ENCODE assay signal across 10 cellular contexts in genomic region chr1:28928306-28928987, GRCh38. TPM values are rescaled to one million over a fixed set of nuclear protein-coding genes. Genes with fewer than 3 reads are reported as not detected.
DNase-seq lines count a peak whose midpoint lies in the region; ATAC-seq and TF ChIP-seq lines count a peak whose summit lies in the region.
"Had no signal": no experiment of that assay in that cellular context is flagged by ENCODE, and none has a peak within 500 bp of the region (broad histone marks: within the 10 kb centered on the region; RNA-seq: fewer than 3 reads in every experiment).

No MANE protein-coding gene starts in this region.

- H3K4me2 ChIP-seq in BLaER1 = peak overlapping the region; percentile 82

- ATAC-seq in activated naive CD4-positive, alpha-beta T cell treated with anti-CD3 and anti-CD28 coated beads, Interleukin-2, amount 50 U/mL, for 72 hours = peak in 1 of 2 donors; percentile 40
- ATAC-seq in GM19328 (IDR thresholded peaks at IDR 0.05; ENCODE audit: unreplicated experiment) (no peak), GM21717 (IDR thresholded peaks at IDR 0.05; ENCODE audit: unreplicated experiment) (no peak)

- H3K4me3 ChIP-seq in BLaER1 (no peak overlapping the region), HUES64 (ENCODE audit: low read length) (no peak overlapping the region)

- H3K27me3 Mint-ChIP-seq in mesothelial cell of epicardium (ENCODE audit: low read depth) = no peaks in the 10 kb centered on the region

- no peaks in the 10 kb centered on the region for H3K27me3 ChIP-seq in BLaER1
- no peaks in the 10 kb centered on the region for H3K27me3 ChIP-seq in HUES64 (ENCODE audit: insufficient read depth, low read length)

- peaks cover 0 to 6% of the 10 kb centered on the region in 2 donors for H3K36me3 Mint-ChIP-seq in activated naive CD4-positive, alpha-beta T cell treated with anti-CD3 and anti-CD28 coated beads, Interleukin-2, amount 50 U/mL, for 72 hours
- H3K36me3 Mint-ChIP-seq in mesothelial cell of epicardium = peaks cover under 1% of the 10 kb centered on the region

- peak overlapping the region; percentile 65 for H3K27ac ChIP-seq in BLaER1
- no peak overlapping the region for H3K27ac ChIP-seq in HUES64 (ENCODE audit: low read depth, low read length)

- peaks cover 35% of the 10 kb centered on the region for H3K4me1 Mint-ChIP-seq in mesothelial cell of epicardium

- H3K4me1 ChIP-seq in BLaER1 = peaks cover 42% of the 10 kb centered on the region
- peaks cover 25% of the 10 kb centered on the region for H3K4me1 ChIP-seq in HUES64 (ENCODE audit: insufficient read depth, low read length)

- H3K9me3 ChIP-seq in BLaER1 (no peaks in the 10 kb centered on the region), HUES64 (ENCODE audit: insufficient read depth, low read depth, low read length) (no peaks in the 10 kb centered on the region)

- no peak overlapping the region for H3K4me3 Mint-ChIP-seq in mesothelial cell of epicardium

- H3K9me3 Mint-ChIP-seq in activated naive CD4-positive, alpha-beta T cell treated with anti-CD3 and anti-CD28 coated beads, Interleukin-2, amount 50 U/mL, for 72 hours = no peaks in the 10 kb centered on the region
- H3K9me3 Mint-ChIP-seq in mesothelial cell of epicardium = no peaks in the 10 kb centered on the region

- DNase-seq in activated naive CD4-positive, alpha-beta T cell treated with anti-CD3 and anti-CD28 coated beads, Interleukin-2, amount 50 U/mL, for 72 hours (ENCODE audit: low spot score in 2 of 2) = no peak
- DNase-seq in mesothelial cell of epicardium (ENCODE audit: low spot score in 2 of 2, unreplicated experiment in 2 of 2) (no peak), C1 segment of cervical spinal cord (lab: John Stamatoyannopoulos, UW) (no peak), NCI-H524 (lab: John Stamatoyannopoulos, UW) (no peak)
- DNase-seq: foreskin melanocyte, GOT3 had no signal

- peak overlapping the region; percentile 26; the same call in 1 of the 2 replicates for H3K9ac ChIP-seq in BLaER1
- H3K9ac ChIP-seq in HUES64 (ENCODE audit: low read depth, low read length) = peak overlapping the region; percentile 12; the same call in 1 of the 2 replicates

- 95% methylated on average over 1 of the region's 2 CpGs for WGBS in HUES64

- peaks cover 34% of the 10 kb centered on the region; the same call in 1 of the 2 replicates for H4K20me1 ChIP-seq in BLaER1

- no peak for TF ChIP-seq CTCF in mesothelial cell of epicardium (IDR thresholded peaks at IDR 0.05; ENCODE audit: unreplicated experiment)

- H3K36me3 ChIP-seq in BLaER1 (no peaks in the 10 kb centered on the region), HUES64 (ENCODE audit: insufficient read depth, low read length) (no peaks in the 10 kb centered on the region)

- peak overlapping the region; percentile 85 to 92 for H3K27ac Mint-ChIP-seq in activated naive CD4-positive, alpha-beta T cell treated with anti-CD3 and anti-CD28 coated beads, Interleukin-2, amount 50 U/mL, for 72 hours
- H3K27ac Mint-ChIP-seq in mesothelial cell of epicardium = peak overlapping the region; percentile 84

RNA-seq across cellular contexts. Expression of gene EPB41, which starts 14.1 kb away (rescaled TPM):
- 50.5 TPM for polyA plus RNA-seq in HUES64 (2013, experiment 1 of 2)
- polyA plus RNA-seq in HUES64 (2013, experiment 2 of 2) = 54.1 TPM
- total RNA-seq in activated naive CD4-positive, alpha-beta T cell treated with anti-CD3 and anti-CD28 coated beads, Interleukin-2, amount 50 U/mL, for 72 hours = 10 to 100 TPM; 60.5 to 83.4 TPM
- 61.5 to 63.7 TPM (median 62.5 TPM) in 3 replicates for total RNA-seq in mesothelial cell of epicardium
